In the genomic region with DNA sequence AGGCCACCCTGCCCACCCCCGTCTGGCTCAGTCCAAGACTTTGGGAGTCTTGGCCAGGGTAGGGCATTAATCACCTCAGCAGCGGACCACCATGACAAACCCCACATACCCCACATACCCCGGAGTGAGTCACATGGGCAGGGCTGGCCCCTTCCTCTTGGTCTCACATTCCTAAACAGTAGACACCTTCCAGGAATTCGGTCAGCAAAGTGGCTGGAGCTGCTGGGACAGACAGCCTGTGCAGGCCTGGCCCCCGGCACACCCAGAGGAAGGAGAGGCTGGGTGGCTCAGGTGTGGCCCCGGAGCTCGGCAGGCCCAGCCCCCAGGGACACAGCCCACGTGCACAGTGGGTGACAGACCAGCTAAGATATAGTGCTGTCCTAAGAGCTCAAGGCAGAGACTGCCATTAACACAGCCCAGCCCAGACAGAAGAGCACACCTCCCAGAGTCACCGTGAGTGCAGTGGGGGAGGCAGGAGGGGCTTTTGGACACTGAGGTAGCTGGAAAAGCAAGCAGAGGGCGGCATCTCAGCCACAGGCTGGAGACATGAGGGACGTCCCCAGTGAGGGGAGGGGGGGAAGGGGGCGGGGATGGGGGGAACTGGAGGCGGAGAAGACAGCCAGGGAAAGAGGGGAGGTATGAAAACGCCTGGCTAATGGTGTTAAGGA, we compare ENCODE assay signal across 1 cellular context.
TF ChIP-seq lines count a peak whose summit lies in the region.

No MANE protein-coding gene starts in this region.

TF ChIP-seq in A549, 52 proteins besides CTCF, POLR2A, EP300 and RAD21 (continued from another document):
- TF ChIP-seq, protein P1, sequence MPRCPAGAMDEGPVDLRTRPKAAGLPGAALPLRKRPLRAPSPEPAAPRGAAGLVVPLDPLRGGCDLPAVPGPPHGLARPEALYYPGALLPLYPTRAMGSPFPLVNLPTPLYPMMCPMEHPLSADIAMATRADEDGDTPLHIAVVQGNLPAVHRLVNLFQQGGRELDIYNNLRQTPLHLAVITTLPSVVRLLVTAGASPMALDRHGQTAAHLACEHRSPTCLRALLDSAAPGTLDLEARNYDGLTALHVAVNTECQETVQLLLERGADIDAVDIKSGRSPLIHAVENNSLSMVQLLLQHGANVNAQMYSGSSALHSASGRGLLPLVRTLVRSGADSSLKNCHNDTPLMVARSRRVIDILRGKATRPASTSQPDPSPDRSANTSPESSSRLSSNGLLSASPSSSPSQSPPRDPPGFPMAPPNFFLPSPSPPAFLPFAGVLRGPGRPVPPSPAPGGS (IDR thresholded peaks at IDR 0.05): no peak
- TF ChIP-seq HOXB13 (CRISPR knock-in tag; IDR thresholded peaks at IDR 0.05; ENCODE audit: low read depth): no peak
- no peak for TF ChIP-seq RCOR1 (IDR thresholded peaks at IDR 0.05; ENCODE audit: low read depth, low read length)
- TF ChIP-seq, protein P2, sequence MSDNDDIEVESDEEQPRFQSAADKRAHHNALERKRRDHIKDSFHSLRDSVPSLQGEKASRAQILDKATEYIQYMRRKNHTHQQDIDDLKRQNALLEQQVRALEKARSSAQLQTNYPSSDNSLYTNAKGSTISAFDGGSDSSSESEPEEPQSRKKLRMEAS (IDR thresholded peaks at IDR 0.05): peak; percentile 85
- no peak for TF ChIP-seq HEYL (CRISPR knock-in tag; IDR thresholded peaks at IDR 0.05)
- no peak for TF ChIP-seq ZFP36 (IDR thresholded peaks at IDR 0.05; ENCODE audit: borderline replicate concordance, partially characterized antibody)
- TF ChIP-seq NR3C1 (IDR thresholded peaks at IDR 0.05): no peak
- TF ChIP-seq TP53 (CRISPR knock-in tag; IDR thresholded peaks at IDR 0.05): no peak
- TF ChIP-seq NPAS2 (CRISPR knock-in tag; IDR thresholded peaks at IDR 0.05; ENCODE audit: borderline replicate concordance): no peak
- no peak for TF ChIP-seq SREBF2 (IDR thresholded peaks at IDR 0.05)
- TF ChIP-seq, protein P3, sequence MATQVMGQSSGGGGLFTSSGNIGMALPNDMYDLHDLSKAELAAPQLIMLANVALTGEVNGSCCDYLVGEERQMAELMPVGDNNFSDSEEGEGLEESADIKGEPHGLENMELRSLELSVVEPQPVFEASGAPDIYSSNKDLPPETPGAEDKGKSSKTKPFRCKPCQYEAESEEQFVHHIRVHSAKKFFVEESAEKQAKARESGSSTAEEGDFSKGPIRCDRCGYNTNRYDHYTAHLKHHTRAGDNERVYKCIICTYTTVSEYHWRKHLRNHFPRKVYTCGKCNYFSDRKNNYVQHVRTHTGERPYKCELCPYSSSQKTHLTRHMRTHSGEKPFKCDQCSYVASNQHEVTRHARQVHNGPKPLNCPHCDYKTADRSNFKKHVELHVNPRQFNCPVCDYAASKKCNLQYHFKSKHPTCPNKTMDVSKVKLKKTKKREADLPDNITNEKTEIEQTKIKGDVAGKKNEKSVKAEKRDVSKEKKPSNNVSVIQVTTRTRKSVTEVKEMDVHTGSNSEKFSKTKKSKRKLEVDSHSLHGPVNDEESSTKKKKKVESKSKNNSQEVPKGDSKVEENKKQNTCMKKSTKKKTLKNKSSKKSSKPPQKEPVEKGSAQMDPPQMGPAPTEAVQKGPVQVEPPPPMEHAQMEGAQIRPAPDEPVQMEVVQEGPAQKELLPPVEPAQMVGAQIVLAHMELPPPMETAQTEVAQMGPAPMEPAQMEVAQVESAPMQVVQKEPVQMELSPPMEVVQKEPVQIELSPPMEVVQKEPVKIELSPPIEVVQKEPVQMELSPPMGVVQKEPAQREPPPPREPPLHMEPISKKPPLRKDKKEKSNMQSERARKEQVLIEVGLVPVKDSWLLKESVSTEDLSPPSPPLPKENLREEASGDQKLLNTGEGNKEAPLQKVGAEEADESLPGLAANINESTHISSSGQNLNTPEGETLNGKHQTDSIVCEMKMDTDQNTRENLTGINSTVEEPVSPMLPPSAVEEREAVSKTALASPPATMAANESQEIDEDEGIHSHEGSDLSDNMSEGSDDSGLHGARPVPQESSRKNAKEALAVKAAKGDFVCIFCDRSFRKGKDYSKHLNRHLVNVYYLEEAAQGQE (IDR thresholded peaks at IDR 0.05): no peak
- TF ChIP-seq HOXB5 (CRISPR knock-in tag; IDR thresholded peaks at IDR 0.05): peak; percentile 89
- no peak for TF ChIP-seq MYC (IDR thresholded peaks at IDR 0.05; ENCODE audit: borderline replicate concordance, low read length)
- TF ChIP-seq ZSCAN20 (CRISPR knock-in tag; IDR thresholded peaks at IDR 0.05): no peak
- no peak for TF ChIP-seq PHF8 (IDR thresholded peaks at IDR 0.05; ENCODE audit: borderline replicate concordance, low read depth)
- no peak for TF ChIP-seq MAZ (IDR thresholded peaks at IDR 0.05; ENCODE audit: borderline replicate concordance, low read depth, low read length)
- peak; percentile 71; the same call in 1 of the 2 replicates for TF ChIP-seq JUNB (IDR thresholded peaks at IDR 0.05)
- no peak for TF ChIP-seq EHF (CRISPR knock-in tag; IDR thresholded peaks at IDR 0.05)
- TF ChIP-seq, protein P4, sequence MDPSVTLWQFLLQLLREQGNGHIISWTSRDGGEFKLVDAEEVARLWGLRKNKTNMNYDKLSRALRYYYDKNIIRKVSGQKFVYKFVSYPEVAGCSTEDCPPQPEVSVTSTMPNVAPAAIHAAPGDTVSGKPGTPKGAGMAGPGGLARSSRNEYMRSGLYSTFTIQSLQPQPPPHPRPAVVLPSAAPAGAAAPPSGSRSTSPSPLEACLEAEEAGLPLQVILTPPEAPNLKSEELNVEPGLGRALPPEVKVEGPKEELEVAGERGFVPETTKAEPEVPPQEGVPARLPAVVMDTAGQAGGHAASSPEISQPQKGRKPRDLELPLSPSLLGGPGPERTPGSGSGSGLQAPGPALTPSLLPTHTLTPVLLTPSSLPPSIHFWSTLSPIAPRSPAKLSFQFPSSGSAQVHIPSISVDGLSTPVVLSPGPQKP (IDR thresholded peaks at IDR 0.05; ENCODE audit: low read depth, low read length): no peak
- TF ChIP-seq FOSL2 (IDR thresholded peaks at IDR 0.05): peak; percentile 54
- peak; percentile 93 for TF ChIP-seq FOSL2 (CRISPR knock-in tag; IDR thresholded peaks at IDR 0.05)
- TF ChIP-seq, protein P5, sequence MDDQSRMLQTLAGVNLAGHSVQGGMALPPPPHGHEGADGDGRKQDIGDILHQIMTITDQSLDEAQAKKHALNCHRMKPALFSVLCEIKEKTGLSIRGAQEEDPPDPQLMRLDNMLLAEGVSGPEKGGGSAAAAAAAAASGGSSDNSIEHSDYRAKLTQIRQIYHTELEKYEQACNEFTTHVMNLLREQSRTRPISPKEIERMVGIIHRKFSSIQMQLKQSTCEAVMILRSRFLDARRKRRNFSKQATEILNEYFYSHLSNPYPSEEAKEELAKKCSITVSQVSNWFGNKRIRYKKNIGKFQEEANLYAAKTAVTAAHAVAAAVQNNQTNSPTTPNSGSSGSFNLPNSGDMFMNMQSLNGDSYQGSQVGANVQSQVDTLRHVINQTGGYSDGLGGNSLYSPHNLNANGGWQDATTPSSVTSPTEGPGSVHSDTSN (IDR thresholded peaks at IDR 0.05): peak; percentile 73
- TF ChIP-seq CBX2 (IDR thresholded peaks at IDR 0.05; ENCODE audit: borderline replicate concordance, low read depth): no peak
- no peak for TF ChIP-seq CHD4 (IDR thresholded peaks at IDR 0.05; ENCODE audit: borderline replicate concordance)
- TF ChIP-seq, protein P6, sequence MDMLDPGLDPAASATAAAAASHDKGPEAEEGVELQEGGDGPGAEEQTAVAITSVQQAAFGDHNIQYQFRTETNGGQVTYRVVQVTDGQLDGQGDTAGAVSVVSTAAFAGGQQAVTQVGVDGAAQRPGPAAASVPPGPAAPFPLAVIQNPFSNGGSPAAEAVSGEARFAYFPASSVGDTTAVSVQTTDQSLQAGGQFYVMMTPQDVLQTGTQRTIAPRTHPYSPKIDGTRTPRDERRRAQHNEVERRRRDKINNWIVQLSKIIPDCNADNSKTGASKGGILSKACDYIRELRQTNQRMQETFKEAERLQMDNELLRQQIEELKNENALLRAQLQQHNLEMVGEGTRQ (IDR thresholded peaks at IDR 0.05): peak; percentile 60
- TF ChIP-seq HDAC2 (IDR thresholded peaks at IDR 0.05): no peak
- no peak for TF ChIP-seq FOSB (CRISPR knock-in tag; IDR thresholded peaks at IDR 0.05)
- TF ChIP-seq CBX8 (IDR thresholded peaks at IDR 0.05): no peak
- TF ChIP-seq MAFK (IDR thresholded peaks at IDR 0.05; ENCODE audit: partially characterized antibody): no peak
- TF ChIP-seq KDM5A (IDR thresholded peaks at IDR 0.05): no peak
- no peak for TF ChIP-seq TFCP2L1 (CRISPR knock-in tag; IDR thresholded peaks at IDR 0.05)
- no peak for TF ChIP-seq RARB (CRISPR knock-in tag; IDR thresholded peaks at IDR 0.05)
- TF ChIP-seq, protein P7, sequence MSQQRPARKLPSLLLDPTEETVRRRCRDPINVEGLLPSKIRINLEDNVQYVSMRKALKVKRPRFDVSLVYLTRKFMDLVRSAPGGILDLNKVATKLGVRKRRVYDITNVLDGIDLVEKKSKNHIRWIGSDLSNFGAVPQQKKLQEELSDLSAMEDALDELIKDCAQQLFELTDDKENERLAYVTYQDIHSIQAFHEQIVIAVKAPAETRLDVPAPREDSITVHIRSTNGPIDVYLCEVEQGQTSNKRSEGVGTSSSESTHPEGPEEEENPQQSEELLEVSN (IDR thresholded peaks at IDR 0.05; ENCODE audit: borderline replicate concordance, low read depth): no peak
- no peak for TF ChIP-seq ZC3H11A (IDR thresholded peaks at IDR 0.05)
- no peak for TF ChIP-seq CEBPB (IDR thresholded peaks at IDR 0.05)
- no peak for TF ChIP-seq ESRRA (IDR thresholded peaks at IDR 0.05; ENCODE audit: borderline replicate concordance, low read length)
- TF ChIP-seq JUN (IDR thresholded peaks at IDR 0.05): peak in 1 of 2 experiments; percentile 79; a peak in 2 of 5 replicates
- no peak for TF ChIP-seq CHD2 (IDR thresholded peaks at IDR 0.05; ENCODE audit: low read length, partially characterized antibody)
- peak; percentile 24; the same call in 1 of the 2 replicates for TF ChIP-seq BHLHE40 (IDR thresholded peaks at IDR 0.05; ENCODE audit: low read depth, low read length)
- TF ChIP-seq KDM1A (IDR thresholded peaks at IDR 0.05; ENCODE audit: low read depth): no peak
